1 cellular context compared by ENCODE assay signal in the genomic region with DNA sequence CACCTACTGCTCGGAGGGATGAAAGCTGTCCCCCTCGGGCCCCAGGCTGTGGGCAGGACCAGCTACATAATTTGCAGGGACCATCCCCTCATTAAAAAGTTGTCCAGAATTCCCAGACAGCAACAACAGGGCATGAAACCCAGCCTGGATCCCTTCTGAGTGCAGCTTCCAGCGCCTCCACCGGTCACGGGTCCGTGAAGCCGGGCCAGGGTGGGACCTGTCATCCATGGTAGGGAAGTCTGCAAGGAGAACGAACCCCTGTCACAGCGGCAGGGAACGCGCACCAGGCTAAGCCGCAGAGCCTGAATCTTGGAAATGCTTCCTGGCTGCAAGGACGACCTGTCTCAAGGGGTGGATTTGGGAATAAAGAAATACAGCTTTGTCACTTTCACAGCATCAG.
TF ChIP-seq lines count a peak whose summit lies in the region.

No MANE protein-coding gene starts in this region.

TF ChIP-seq in neural cell, 6 proteins besides CTCF, POLR2A, EP300 and RAD21 (continued from another document):
- peak; percentile 58 for TF ChIP-seq REST (IDR thresholded peaks at IDR 0.05; ENCODE audit: borderline replicate concordance)
